Comparison of ENCODE assay signal across 14 cellular contexts in genomic region chr7:99398891-99399445, GRCh38. TPM values are rescaled to one million over a fixed set of nuclear protein-coding genes. Genes with fewer than 3 reads are reported as not detected.
DNase-seq lines count a peak whose midpoint lies in the region; ATAC-seq, FAIRE-seq and TF ChIP-seq lines count a peak whose summit lies in the region.
"Had no signal": no experiment of that assay in that cellular context is flagged by ENCODE, and none has a peak within 500 bp of the region (broad histone marks: within the 10 kb centered on the region; RNA-seq: fewer than 3 reads in every experiment).

No MANE protein-coding gene starts in this region.

- intact Hi-C loops in activated T-helper 2 cell treated with anti-CD3 and anti-CD28 coated beads, Interferon-gamma antibody, Interleukin-2, Interleukin-4, amounts not matched to agents 10 μg/mL and 5 μg/mL and 100 μg/mL, durations not matched to agents 14 hours and 24 hours and 36 hours (cut with micrococcal nuclease), result loop anchor here (5.0 kb wide), 1 partner anchor 1853 kb away; no protein-coding TSS in a partner anchor

- no peaks in the 10 kb centered on the region for H3K27me3 Mint-ChIP-seq in activated T-helper 2 cell treated with anti-CD3 and anti-CD28 coated beads, Interferon-gamma antibody, Interleukin-2, Interleukin-4, amounts not matched to agents 10 μg/mL and 5 μg/mL and 100 μg/mL, durations not matched to agents 14 hours and 24 hours and 36 hours (ENCODE audit: low read depth)
- H3K27me3 Mint-ChIP-seq in naive B cell, result no peaks in the 10 kb centered on the region

- no peak for FAIRE-seq in GM12891 (lab: Jason Lieb, UNC)
- FAIRE-seq: bronchial epithelial cell had no signal

- H3K36me3 Mint-ChIP-seq in activated T-helper 2 cell treated with anti-CD3 and anti-CD28 coated beads, Interferon-gamma antibody, Interleukin-2, Interleukin-4, amounts not matched to agents 10 μg/mL and 5 μg/mL and 100 μg/mL, durations not matched to agents 14 hours and 24 hours and 36 hours (ENCODE audit: low read depth), result peaks cover 79% of the 10 kb centered on the region
- H3K36me3 Mint-ChIP-seq in naive B cell, result peaks cover 5 to 31% of the 10 kb centered on the region in 2 donors

- peak overlapping the region; percentile 2 for H3K27ac Mint-ChIP-seq in activated T-helper 2 cell treated with anti-CD3 and anti-CD28 coated beads, Interferon-gamma antibody, Interleukin-2, Interleukin-4, amounts not matched to agents 10 μg/mL and 5 μg/mL and 100 μg/mL, durations not matched to agents 14 hours and 24 hours and 36 hours
- H3K27ac Mint-ChIP-seq in naive B cell, result peak overlapping the region in 5 of 6 donors; percentile 11 to 92 (median 59)

- no peak overlapping the region for H3K4me3 Mint-ChIP-seq in activated T-helper 2 cell treated with anti-CD3 and anti-CD28 coated beads, Interferon-gamma antibody, Interleukin-2, Interleukin-4, amounts not matched to agents 10 μg/mL and 5 μg/mL and 100 μg/mL, durations not matched to agents 14 hours and 24 hours and 36 hours (ENCODE audit: low read depth)
- no peak overlapping the region for H3K4me3 Mint-ChIP-seq in naive B cell
- H3K4me3 Mint-ChIP-seq: activated T-cell treated with anti-CD3 and anti-CD28 coated beads, Interleukin-2, amount 50 U/mL, for 4 hours had no signal

- 0 out of 2 replicates have a peak, but pooled peaks have one; percentile 33 for TF ChIP-seq POLR2A in GM12891 (IDR thresholded peaks at IDR 0.05; ENCODE audit: low read depth, low read length)

- no peaks in the 10 kb centered on the region for H3K9me3 Mint-ChIP-seq in activated T-helper 2 cell treated with anti-CD3 and anti-CD28 coated beads, Interferon-gamma antibody, Interleukin-2, Interleukin-4, amounts not matched to agents 10 μg/mL and 5 μg/mL and 100 μg/mL, durations not matched to agents 14 hours and 24 hours and 36 hours
- H3K9me3 Mint-ChIP-seq in naive B cell, result no peaks in the 10 kb centered on the region
- H3K9me3 Mint-ChIP-seq: activated T-cell treated with anti-CD3 and anti-CD28 coated beads, Interleukin-2, amount 50 U/mL, for 4 hours had no signal

- ATAC-seq in naive B cell (ENCODE audit: low read depth in 2 of 2) (no peak), GM18517 (IDR thresholded peaks at IDR 0.05; ENCODE audit: unreplicated experiment) (no peak)

- DNase-seq in DMS53 (lab: John Stamatoyannopoulos, UW), result peak; percentile 31
- DNase-seq in DMS53 treated with DMSO at 0.1 percent for 48 hours (lab: John Stamatoyannopoulos, UW; ENCODE audit: unreplicated experiment), result no peak
- DNase-seq in GM12891 (ENCODE audit: insufficient read length, low spot score), result no peak
- DNase-seq in activated T-helper 2 cell treated with anti-CD3 and anti-CD28 coated beads, Interferon-gamma antibody, Interleukin-2, Interleukin-4, amounts not matched to agents 10 μg/mL and 5 μg/mL and 100 μg/mL, durations not matched to agents 14 hours and 24 hours and 36 hours (ENCODE audit: low spot score), result no peak
- no peak for DNase-seq in naive B cell
- DNase-seq in NCI-H2196 (lab: John Stamatoyannopoulos, UW; ENCODE audit: unreplicated experiment), result no peak
- DNase-seq in NCI-H1436 (lab: John Stamatoyannopoulos, UW), result no peak
- DNase-seq: 8988T; activated T-cell treated with anti-CD3 and anti-CD28 coated beads, Interleukin-2, amount 50 U/mL, for 4 hours; head of caudate nucleus; NCI-H1092 treated with DMSO at 0.1 percent for 48 hours; RPMI8226 had no signal

- peaks cover 5% of the 10 kb centered on the region for H3K4me1 Mint-ChIP-seq in activated T-helper 2 cell treated with anti-CD3 and anti-CD28 coated beads, Interferon-gamma antibody, Interleukin-2, Interleukin-4, amounts not matched to agents 10 μg/mL and 5 μg/mL and 100 μg/mL, durations not matched to agents 14 hours and 24 hours and 36 hours (ENCODE audit: low read depth)
- H3K4me1 Mint-ChIP-seq in naive B cell, result peaks cover 24 to 38% (median 30%) of the 10 kb centered on the region in 3 donors

TF ChIP-seq in GM12891, 5 proteins besides CTCF, POLR2A, EP300 and RAD21:
- no peak for TF ChIP-seq POLR2AphosphoS5 (IDR thresholded peaks at IDR 0.05; ENCODE audit: low read depth, low read length)
- TF ChIP-seq SPI1 (IDR thresholded peaks at IDR 0.05; ENCODE audit: low read depth, low read length), result no peak
- no peak for TF ChIP-seq PAX5 (IDR thresholded peaks at IDR 0.05; ENCODE audit: insufficient read depth, low read length, severe bottlenecking)
- no peak for TF ChIP-seq TAF1 (IDR thresholded peaks at IDR 0.05; ENCODE audit: low read depth, low read length)
- TF ChIP-seq POU2F2 (IDR thresholded peaks at IDR 0.05; ENCODE audit: low read depth, low read length), result no peak; the same call in 1 of the 2 replicates

RNA-seq across cellular contexts. Expression of gene PDAP1, which starts 9.4 kb away (rescaled TPM):
- polyA plus RNA-seq in GM12891 (2012; ENCODE audit: low read depth, missing spikeins), result 123 TPM
- 153 and 159 TPM in 2 replicates for total RNA-seq in activated T-helper 2 cell treated with anti-CD3 and anti-CD28 coated beads, Interferon-gamma antibody, Interleukin-2, Interleukin-4, amounts not matched to agents 10 μg/mL and 5 μg/mL and 100 μg/mL, durations not matched to agents 14 hours and 24 hours and 36 hours
- polyA plus RNA-seq in naive B cell (ENCODE audit: low read depth in 6 of 6), result 10 to 100 TPM; 23.3 to 28.5 (median 25.7) TPM

RNA-seq across cellular contexts. Expression of gene BUD31, which starts 9.8 kb away (rescaled TPM):
- 93.9 TPM for polyA plus RNA-seq in GM12891 (2012; ENCODE audit: low read depth, missing spikeins)
- total RNA-seq in activated T-helper 2 cell treated with anti-CD3 and anti-CD28 coated beads, Interferon-gamma antibody, Interleukin-2, Interleukin-4, amounts not matched to agents 10 μg/mL and 5 μg/mL and 100 μg/mL, durations not matched to agents 14 hours and 24 hours and 36 hours, result 123 and 130 TPM in 2 replicates
- polyA plus RNA-seq in naive B cell (ENCODE audit: low read depth in 6 of 6), result 100 to 1,000 TPM; 129 to 201 (median 182) TPM

RNA-seq across cellular contexts. Expression of gene ARPC1B, which starts 24.4 kb away (rescaled TPM):
- 631 TPM for polyA plus RNA-seq in GM12891 (2012; ENCODE audit: low read depth, missing spikeins)
- total RNA-seq in activated T-helper 2 cell treated with anti-CD3 and anti-CD28 coated beads, Interferon-gamma antibody, Interleukin-2, Interleukin-4, amounts not matched to agents 10 μg/mL and 5 μg/mL and 100 μg/mL, durations not matched to agents 14 hours and 24 hours and 36 hours, result 264 and 265 TPM in 2 replicates
- polyA plus RNA-seq in naive B cell (ENCODE audit: low read depth in 6 of 6), result 100 to 1,000 TPM; 434 to 595 (median 483) TPM

RNA-seq across cellular contexts. Expression of gene PTCD1, which starts 39.6 kb away (rescaled TPM):
- polyA plus RNA-seq in GM12891 (2012; ENCODE audit: low read depth, missing spikeins), result 4.4 TPM
- 8.1 and 10.4 TPM in 2 replicates for total RNA-seq in activated T-helper 2 cell treated with anti-CD3 and anti-CD28 coated beads, Interferon-gamma antibody, Interleukin-2, Interleukin-4, amounts not matched to agents 10 μg/mL and 5 μg/mL and 100 μg/mL, durations not matched to agents 14 hours and 24 hours and 36 hours
- 1 to 10 TPM; 2.3 to 6.3 (median 3.5) TPM for polyA plus RNA-seq in naive B cell (ENCODE audit: low read depth in 6 of 6)

RNA-seq across cellular contexts. Expression of gene CPSF4, which starts 39.8 kb away (rescaled TPM):
- 37.3 TPM for polyA plus RNA-seq in GM12891 (2012; ENCODE audit: low read depth, missing spikeins)
- 88.4 and 89.9 TPM in 2 replicates for total RNA-seq in activated T-helper 2 cell treated with anti-CD3 and anti-CD28 coated beads, Interferon-gamma antibody, Interleukin-2, Interleukin-4, amounts not matched to agents 10 μg/mL and 5 μg/mL and 100 μg/mL, durations not matched to agents 14 hours and 24 hours and 36 hours
- polyA plus RNA-seq in naive B cell (ENCODE audit: low read depth in 6 of 6), result 10 to 100 TPM; 21.5 to 51.4 (median 24.5) TPM
